Comparison of ENCODE assay signal across 18 cellular contexts in genomic region chr15:34279341-34279740, GRCh38.
"Had no signal": no experiment of that assay in that cellular context is flagged by ENCODE, and none has a peak within 500 bp of the region (broad histone marks: within the 10 kb centered on the region; RNA-seq: fewer than 3 reads in every experiment).

No MANE protein-coding gene starts in this region.

- H3K4me3 ChIP-seq: prostate gland, spleen, suprapubic skin had no signal

- H3K27me3 ChIP-seq: spleen, suprapubic skin had no signal

- DNase-seq: activated CD4-positive, alpha-beta T cell treated with anti-CD3 and anti-CD28 coated beads, Interleukin-2, amount 10 ng/mL, durations not matched to agents 7 days and 5 days; activated CD4-positive, CD25-positive, alpha-beta regulatory T cell; activated CD8-positive, alpha-beta memory T cell treated with anti-CD3 and anti-CD28 coated beads for 24 hours; activated naive CD8-positive, alpha-beta T cell treated with anti-CD3 and anti-CD28 coated beads for 36 hours; activated T-cell treated with anti-CD3 and anti-CD28 coated beads for 4 hours; anterior cingulate cortex; glutamatergic neuron; left colon; natural killer cell; occipital lobe; spleen; stimulated activated CD4-positive, alpha-beta T cell treated with anti-CD3 and anti-CD28 coated beads, Interleukin-1b, Interleukin-23, amount 100 ng/mL, for 48 hours; stimulated activated naive B cell treated with anti-CD40 and anti-IgM and Interleukin-4, amounts not matched to agents 10 μg/mL and 1 μg/mL and 100 μg/mL, for 72 hours; T-helper 17 cell had no signal

- H3K27ac ChIP-seq: prostate gland, spleen, suprapubic skin had no signal

- H3K36me3 Mint-ChIP-seq: natural killer cell, type B pancreatic cell had no signal

- ATAC-seq: left colon; natural killer cell; sciatic nerve; stimulated activated naive B cell treated with anti-CD40 and anti-IgM and Interleukin-4, amounts not matched to agents 10 μg/mL and 1 μg/mL and 100 μg/mL, for 72 hours; T-helper 17 cell had no signal

- H3K27ac Mint-ChIP-seq: activated CD4-positive, alpha-beta T cell treated with anti-CD3 and anti-CD28 coated beads, Interleukin-2, amount 10 ng/mL, durations not matched to agents 7 days and 5 days; activated naive CD8-positive, alpha-beta T cell treated with anti-CD3 and anti-CD28 coated beads for 36 hours; natural killer cell; stimulated activated naive B cell treated with anti-CD40 and anti-IgM and Interleukin-4, amounts not matched to agents 10 μg/mL and 1 μg/mL and 100 μg/mL, for 72 hours; T-helper 17 cell; type B pancreatic cell had no signal

- H3K9me3 ChIP-seq: prostate gland, spleen, suprapubic skin had no signal

- H3K4me3 Mint-ChIP-seq: activated CD4-positive, alpha-beta T cell treated with anti-CD3 and anti-CD28 coated beads, Interleukin-2, amount 10 ng/mL, durations not matched to agents 7 days and 5 days; activated naive CD8-positive, alpha-beta T cell treated with anti-CD3 and anti-CD28 coated beads for 36 hours; natural killer cell; stimulated activated naive B cell treated with anti-CD40 and anti-IgM and Interleukin-4, amounts not matched to agents 10 μg/mL and 1 μg/mL and 100 μg/mL, for 72 hours; T-helper 17 cell; type B pancreatic cell had no signal

- H3K9me3 Mint-ChIP-seq: activated CD4-positive, alpha-beta T cell treated with anti-CD3 and anti-CD28 coated beads, Interleukin-2, amount 10 ng/mL, durations not matched to agents 7 days and 5 days; natural killer cell; stimulated activated naive B cell treated with anti-CD40 and anti-IgM and Interleukin-4, amounts not matched to agents 10 μg/mL and 1 μg/mL and 100 μg/mL, for 72 hours had no signal

- H3K4me1 ChIP-seq: prostate gland, spleen, suprapubic skin had no signal

- H3K36me3 ChIP-seq: prostate gland had no signal

- H3K27me3 Mint-ChIP-seq: activated CD4-positive, alpha-beta T cell treated with anti-CD3 and anti-CD28 coated beads, Interleukin-2, amount 10 ng/mL, durations not matched to agents 7 days and 5 days; activated naive CD8-positive, alpha-beta T cell treated with anti-CD3 and anti-CD28 coated beads for 36 hours; stimulated activated naive B cell treated with anti-CD40 and anti-IgM and Interleukin-4, amounts not matched to agents 10 μg/mL and 1 μg/mL and 100 μg/mL, for 72 hours; T-helper 17 cell; type B pancreatic cell had no signal

- H3K4me1 Mint-ChIP-seq: activated CD4-positive, alpha-beta T cell treated with anti-CD3 and anti-CD28 coated beads, Interleukin-2, amount 10 ng/mL, durations not matched to agents 7 days and 5 days had no signal
